In genomic region chr1:73903092-73903491, GRCh38 we compare ENCODE assay signal across 19 cellular contexts.
DNase-seq lines count a peak whose midpoint lies in the region; ATAC-seq and TF ChIP-seq lines count a peak whose summit lies in the region.
"Had no signal": no experiment of that assay in that cellular context is flagged by ENCODE, and none has a peak within 500 bp of the region (broad histone marks: within the 10 kb centered on the region; RNA-seq: fewer than 3 reads in every experiment).

No MANE protein-coding gene starts in this region.

- TF ChIP-seq CTCF in gastrocnemius medialis (IDR thresholded peaks at IDR 0.05 in 4 of 5, conservative IDR thresholded peaks at IDR 0.05 in 1 of 5), result no peak

- no peak for DNase-seq in stimulated activated CD4-positive, alpha-beta T cell treated with anti-CD3 and anti-CD28 coated beads, Interleukin-4, amount 100 ng/mL, for 4 hours
- DNase-seq in activated CD4-positive, alpha-beta T cell treated with anti-CD3 and anti-CD28 coated beads, Interleukin-2, amount 10 ng/mL, durations not matched to agents 7 days and 5 days, result no peak
- no peak for DNase-seq in gastrocnemius medialis
- DNase-seq: DND-41, NCI-H1048, NCI-H1436 treated with DMSO at 0.1 percent for 48 hours, NCI-H2029 treated with DMSO at 0.1 percent for 48 hours, NCI-H2171 treated with DMSO at 0.1 percent for 48 hours, NCI-H748 treated with DMSO at 0.1 percent for 48 hours, OCI-M1, SHP77 had no signal

- H3K27me3 ChIP-seq in ACC112 (ENCODE audit: insufficient read depth, low read length) (no peaks in the 10 kb centered on the region; the same call in 1 of the 2 replicates), gastrocnemius medialis (no peaks in the 10 kb centered on the region)

- H3K27ac Mint-ChIP-seq in activated CD4-positive, alpha-beta T cell treated with anti-CD3 and anti-CD28 coated beads, Interleukin-2, amount 10 ng/mL, durations not matched to agents 7 days and 5 days, result no peak overlapping the region
- H3K27ac Mint-ChIP-seq: B cell had no signal

- TF ChIP-seq POLR2A in gastrocnemius medialis (IDR thresholded peaks at IDR 0.05), result no peak

- POLR2A ChIA-PET in activated CD4-positive, alpha-beta T cell treated with anti-CD3 and anti-CD28 coated beads, Interleukin-2, amount 10 ng/mL, durations not matched to agents 7 days and 5 days (lab: Charles Lee), result no interaction called here

- in situ Hi-C loops in gastrocnemius medialis (cut with MboI; ENCODE audit: low sequenced_read_pairs in 4 of 4), result no loop called here

- no peaks in the 10 kb centered on the region for H3K9me3 Mint-ChIP-seq in activated CD4-positive, alpha-beta T cell treated with anti-CD3 and anti-CD28 coated beads, Interleukin-2, amount 10 ng/mL, durations not matched to agents 7 days and 5 days

- no peak overlapping the region for H3K4me3 Mint-ChIP-seq in activated CD4-positive, alpha-beta T cell treated with anti-CD3 and anti-CD28 coated beads, Interleukin-2, amount 10 ng/mL, durations not matched to agents 7 days and 5 days
- H3K4me3 Mint-ChIP-seq: B cell had no signal

- no peak overlapping the region for H3K27ac ChIP-seq in ACC112 (ENCODE audit: low read depth, low read length)
- no peak overlapping the region for H3K27ac ChIP-seq in gastrocnemius medialis
- H3K27ac ChIP-seq: 22Rv1, SK-N-MC had no signal

- H3K27me3 Mint-ChIP-seq in activated CD4-positive, alpha-beta T cell treated with anti-CD3 and anti-CD28 coated beads, Interleukin-2, amount 10 ng/mL, durations not matched to agents 7 days and 5 days, result no peaks in the 10 kb centered on the region
- H3K27me3 Mint-ChIP-seq: B cell had no signal

- CTCF ChIA-PET in activated CD4-positive, alpha-beta T cell treated with anti-CD3 and anti-CD28 coated beads, Interleukin-2, amount 10 ng/mL, durations not matched to agents 7 days and 5 days (lab: Charles Lee), result no interaction called here

- ATAC-seq in GM18861 (IDR thresholded peaks at IDR 0.05; ENCODE audit: unreplicated experiment) (peak; percentile 71), HG02610 (IDR thresholded peaks at IDR 0.05; ENCODE audit: unreplicated experiment) (peak; percentile 39), HG03159 (IDR thresholded peaks at IDR 0.05; ENCODE audit: unreplicated experiment) (peak; percentile 46), GM19324 (IDR thresholded peaks at IDR 0.05; ENCODE audit: low FRiP score, unreplicated experiment) (no peak), gastrocnemius medialis (no peak)

- H3K36me3 Mint-ChIP-seq in activated CD4-positive, alpha-beta T cell treated with anti-CD3 and anti-CD28 coated beads, Interleukin-2, amount 10 ng/mL, durations not matched to agents 7 days and 5 days (ENCODE audit: low read depth), result no peaks in the 10 kb centered on the region

- H3K4me1 ChIP-seq in ACC112 (ENCODE audit: control insufficient read depth, insufficient read depth, low read length, unreplicated experiment), result no peaks in the 10 kb centered on the region
- no peaks in the 10 kb centered on the region for H3K4me1 ChIP-seq in gastrocnemius medialis

- no peaks in the 10 kb centered on the region for H3K36me3 ChIP-seq in ACC112 (ENCODE audit: insufficient read depth, low read length)
- H3K36me3 ChIP-seq in gastrocnemius medialis, result no peaks in the 10 kb centered on the region

- H3K79me2 ChIP-seq in ACC112 (ENCODE audit: control insufficient read depth, insufficient read depth, low read length, unreplicated experiment), result no peaks in the 10 kb centered on the region

- H3K4me3 ChIP-seq in ACC112 (ENCODE audit: low read depth, low read length), result 0 out of 2 replicates have a peak overlapping the region, but pooled peaks have one; percentile 20
- no peak overlapping the region for H3K4me3 ChIP-seq in gastrocnemius medialis
- H3K4me3 ChIP-seq: SK-N-MC had no signal

- no peak overlapping the region for H2AFZ ChIP-seq in ACC112 (ENCODE audit: low read length, unreplicated experiment)

- H3K4me1 Mint-ChIP-seq in activated CD4-positive, alpha-beta T cell treated with anti-CD3 and anti-CD28 coated beads, Interleukin-2, amount 10 ng/mL, durations not matched to agents 7 days and 5 days, result no peaks in the 10 kb centered on the region
- H3K4me1 Mint-ChIP-seq: B cell had no signal

- intact Hi-C loops in gastrocnemius medialis (cut with DNase I; ENCODE audit: low total_unique reads), result no loop called here

- no peaks in the 10 kb centered on the region for H3K9me3 ChIP-seq in gastrocnemius medialis

Comparison
In these comparisons a context has a peak if more than half of its experiments do, and no peak if none do; other contexts are left out.
1. ATAC-seq: peak in GM18861 (single experiment), HG02610 (single experiment) and HG03159 (single experiment); none in GM19324 (single experiment) and gastrocnemius medialis (0 of 2).